Comparison of ENCODE assay signal across 8 cellular contexts in genomic region chr2:15561574-15562344, GRCh38. TPM values are rescaled to one million over a fixed set of nuclear protein-coding genes. Genes with fewer than 3 reads are reported as not detected.
DNase-seq lines count a peak whose midpoint lies in the region; ATAC-seq and TF ChIP-seq lines count a peak whose summit lies in the region.

No MANE protein-coding gene starts in this region.

- peak overlapping the region; percentile 85 to 92 (median 89) for H3K4me3 ChIP-seq in mammary epithelial cell (replicated peaks in 1 of 3; ENCODE audit: insufficient read depth in 1 of 3, low read depth in 2 of 3, low read length in 3 of 3)
- H3K4me3 ChIP-seq in spleen = peak overlapping the region; percentile 58 to 97 (median 74)

- dilution Hi-C loops in mammary epithelial cell (cut with HindIII; ENCODE audit: low sequenced_read_pairs) = no loop called here

- WGBS in mammary epithelial cell (ENCODE audit: low coverage, missing lambda C conversion rate) = 6% methylated on average over 13 of the region's 13 CpGs
- WGBS in spleen, 5 donors = 10 to 14% (median 11%) methylated on average over 13 of the region's 13 CpGs

- in situ Hi-C loops in mammary epithelial cell (cut with MboI; ENCODE audit: low sequenced_read_pairs in 2 of 2) = no loop called here

- no peaks in the 10 kb centered on the region for H3K36me3 ChIP-seq in mammary epithelial cell (ENCODE audit: insufficient read depth, low read length)
- peaks cover 0 to 5% (median 0%) of the 10 kb centered on the region in 6 donors for H3K36me3 ChIP-seq in spleen

- no peaks in the 10 kb centered on the region for H3K27me3 ChIP-seq in mammary epithelial cell (ENCODE audit: insufficient read depth, low read length)
- no peaks in the 10 kb centered on the region for H3K27me3 ChIP-seq in spleen (replicated peaks in 1 of 7)

- peak overlapping the region; percentile 85 for H3K4me2 ChIP-seq in mammary epithelial cell (ENCODE audit: insufficient read depth, low read depth, low read length)

- TF ChIP-seq CTCF in mammary epithelial cell (conservative IDR thresholded peaks at IDR 0.05 in 1 of 2, IDR thresholded peaks at IDR 0.05 in 1 of 2; ENCODE audit: extremely low read depth in 1 of 2, insufficient read depth in 1 of 2, low read depth in 1 of 2, low read length in 2 of 2) (no peak), spleen (IDR thresholded peaks at IDR 0.05 in 8 of 11, conservative IDR thresholded peaks at IDR 0.05 in 3 of 11) (no peak)

- peak overlapping the region; percentile 95 for H2AFZ ChIP-seq in mammary epithelial cell (ENCODE audit: low read depth, low read length)

- H3K9ac ChIP-seq in mammary epithelial cell (ENCODE audit: insufficient read depth, low read length) = peak overlapping the region; percentile 44

- H3K9me3 ChIP-seq in mammary epithelial cell (replicated peaks; ENCODE audit: insufficient read depth, low read length) = no peaks in the 10 kb centered on the region
- no peaks in the 10 kb centered on the region for H3K9me3 ChIP-seq in spleen

- peak; percentile 29 for ATAC-seq in GM21367 (IDR thresholded peaks at IDR 0.05; ENCODE audit: unreplicated experiment)
- ATAC-seq in SK-N-SH treated with all-trans-retinoic acid at 6 μM for 48 hours = peak; percentile 9; the same call in 2 of the 3 replicates

- H3K27ac ChIP-seq in mammary epithelial cell (ENCODE audit: insufficient read depth, low read depth, low read length) = peak overlapping the region; percentile 69
- H3K27ac ChIP-seq in spleen = peak overlapping the region; percentile 57 to 87 (median 81)

- intact Hi-C loops in mammary epithelial cell (cut with micrococcal nuclease) = loop anchor here (2.0 kb wide), 1 partner anchor 29 kb away; the partner anchor contains the start of gene DDX1
- intact Hi-C loops in spleen (cut with DNase I; ENCODE audit: low total_unique reads) = no loop called here

- CTCF ChIA-PET in mammary epithelial cell (lab: Charles Lee; ENCODE audit: low non-redundant PET) = no interaction called here

- no peaks in the 10 kb centered on the region for H4K20me1 ChIP-seq in mammary epithelial cell (ENCODE audit: insufficient read depth, low read length)

- peaks cover 37% of the 10 kb centered on the region for H3K79me2 ChIP-seq in mammary epithelial cell (ENCODE audit: insufficient read depth, low read length)

- H3K4me1 ChIP-seq in mammary epithelial cell (ENCODE audit: insufficient read depth, low read length) = peaks cover 29% of the 10 kb centered on the region
- peaks cover 9 to 48% (median 36%) of the 10 kb centered on the region in 6 donors for H3K4me1 ChIP-seq in spleen

- no peak for TF ChIP-seq POLR2A in spleen (IDR thresholded peaks at IDR 0.05)

- no TSS peak for BruUV-seq in mammary epithelial cell (replicated peaks; lab: Mats Ljungman, UMichigan)

- DNase-seq in DMS 273 (lab: John Stamatoyannopoulos, UW; ENCODE audit: unreplicated experiment) (peak; percentile 50), HT1080 (ENCODE audit: low read depth) (peak; percentile 42), mammary epithelial cell (peak; percentile 46), iris pigment epithelial cell (ENCODE audit: low read depth) (peak; percentile 51), spleen (no peak), globus pallidus (ENCODE audit: low spot score) (no peak)

TF ChIP-seq in SK-N-SH treated with all-trans-retinoic acid at 6 μM for 48 hours, 23 proteins besides CTCF, POLR2A, EP300 and RAD21:
- TF ChIP-seq ZNF8 (CRISPR knock-in tag; IDR thresholded peaks at IDR 0.05) (0 out of 2 replicates have a peak, but pooled peaks have one; percentile 1), ZFP30 (CRISPR knock-in tag; IDR thresholded peaks at IDR 0.05) (no peak; the same call in 1 of the 2 replicates)

RNA-seq across cellular contexts. Expression of gene NBAS, which starts 0.6 kb away (rescaled TPM):
- 25.5 and 34.2 TPM in 2 replicates for total RNA-seq in HT1080 (2014; rRNA removed; shearing (Covaris generic))
- polyA plus RNA-seq in HT1080 (2015; cell fraction: cytosol; rRNA removed) = 9.6 and 12.7 TPM in 2 replicates
- 41.5 and 46.9 TPM in 2 replicates for polyA plus RNA-seq in HT1080 (2015; cell fraction: nucleus; rRNA removed)
- total RNA-seq in mammary epithelial cell = 10 to 100 TPM; 38.8 to 58.5 TPM
- 18.7 TPM for polyA plus RNA-seq in mammary epithelial cell
- 68.7 TPM for polyA minus RNA-seq in mammary epithelial cell
- 10 to 100 TPM; 38.6 to 49.0 (median 43.8) TPM for total RNA-seq in spleen
- 10 to 100 TPM; 21.1 to 27.3 (median 24.8) TPM for polyA plus RNA-seq in spleen

RNA-seq across cellular contexts. Expression of gene DDX1, which starts 29.9 kb away (rescaled TPM):
- 90.5 and 102 TPM in 2 replicates for total RNA-seq in HT1080 (2014; rRNA removed; shearing (Covaris generic))
- 121 and 123 TPM in 2 replicates for polyA plus RNA-seq in HT1080 (2015; cell fraction: cytosol; rRNA removed)
- polyA plus RNA-seq in HT1080 (2015; cell fraction: nucleus; rRNA removed) = 173 and 199 TPM in 2 replicates
- total RNA-seq in mammary epithelial cell (100 to 1,000 TPM in 1 of 2 donors, 10 to 100 TPM in 1; 47.2 to 107 TPM), spleen (10 to 100 TPM; 45.6 to 62.0 (median 56.5) TPM)
- polyA plus RNA-seq in mammary epithelial cell (71.0 TPM), spleen (10 to 100 TPM; 32.6 to 47.3 (median 42.5) TPM)
- 51.1 TPM for polyA minus RNA-seq in mammary epithelial cell

Comparison
In these comparisons a context has a peak if more than half of its experiments do, and no peak if none do; other contexts are left out.
1. DNase-seq: peak in DMS 273 (single experiment), HT1080 (single experiment), mammary epithelial cell (single experiment) and iris pigment epithelial cell (single experiment); none in spleen (single experiment) and globus pallidus (single experiment).